22 cellular contexts compared by ENCODE assay signal in genomic region chr16:64695684-64696083, GRCh38.
"Had no signal": no experiment of that assay in that cellular context is flagged by ENCODE, and none has a peak within 500 bp of the region (broad histone marks: within the 10 kb centered on the region; RNA-seq: fewer than 3 reads in every experiment).

No MANE protein-coding gene starts in this region.

- H3K36me3 Mint-ChIP-seq: memory B cell, naive B cell, type B pancreatic cell had no signal

- FAIRE-seq: kidney, small intestine, urothelium cell line had no signal

- H3K27me3 Mint-ChIP-seq: memory B cell, naive B cell, type B pancreatic cell had no signal

- H3K79me2 ChIP-seq: parathyroid adenoma had no signal

- H3K9me3 ChIP-seq: left ventricle myocardium inferior, lower lobe of right lung, psoas muscle, sigmoid colon, suprapubic skin, thyroid gland had no signal

- H3K4me3 Mint-ChIP-seq: memory B cell, naive B cell, nephron, type B pancreatic cell had no signal

- H3K4me1 ChIP-seq: foreskin keratinocyte, left ventricle myocardium inferior, lower lobe of right lung, parathyroid adenoma, psoas muscle, sigmoid colon, suprapubic skin, thyroid gland had no signal

- DNase-seq: effector CD4-positive, alpha-beta T cell; foreskin keratinocyte; kidney; left cardiac atrium; left ventricle myocardium inferior; lower lobe of right lung; midbrain; naive B cell; psoas muscle; retina; sigmoid colon; small intestine; stimulated activated CD4-positive, alpha-beta T cell treated with anti-CD3 and anti-CD28 coated beads, Interleukin-2, amount 100 ng/mL, for 48 hours; stimulated activated naive CD4-positive, alpha-beta T cell treated with Interleukin-2 at 50 U/mL for 16 hours; thyroid gland had no signal

- H3K36me3 ChIP-seq: left ventricle myocardium inferior, lower lobe of right lung, sigmoid colon, suprapubic skin, thyroid gland had no signal

- H2AFZ ChIP-seq: parathyroid adenoma had no signal

- H3K27ac ChIP-seq: coronary artery, foreskin keratinocyte, left ventricle myocardium inferior, lower lobe of right lung, parathyroid adenoma, psoas muscle, sigmoid colon, suprapubic skin, thyroid gland had no signal

- H3K27ac Mint-ChIP-seq: memory B cell, naive B cell, nephron, type B pancreatic cell had no signal

- H3K4me3 ChIP-seq: coronary artery, left ventricle myocardium inferior, lower lobe of right lung, psoas muscle, sigmoid colon, suprapubic skin, thyroid gland had no signal

- H3K27me3 ChIP-seq: foreskin keratinocyte, sigmoid colon, suprapubic skin, thyroid gland had no signal

- H3K9me3 Mint-ChIP-seq: nephron, type B pancreatic cell had no signal

- H3K9ac ChIP-seq: parathyroid adenoma had no signal

- H3K4me1 Mint-ChIP-seq: memory B cell, naive B cell, nephron had no signal

- ATAC-seq: foreskin keratinocyte, left cardiac atrium, lower lobe of right lung had no signal
